ENCODE assay signal across 1 cellular context in the genomic region with DNA sequence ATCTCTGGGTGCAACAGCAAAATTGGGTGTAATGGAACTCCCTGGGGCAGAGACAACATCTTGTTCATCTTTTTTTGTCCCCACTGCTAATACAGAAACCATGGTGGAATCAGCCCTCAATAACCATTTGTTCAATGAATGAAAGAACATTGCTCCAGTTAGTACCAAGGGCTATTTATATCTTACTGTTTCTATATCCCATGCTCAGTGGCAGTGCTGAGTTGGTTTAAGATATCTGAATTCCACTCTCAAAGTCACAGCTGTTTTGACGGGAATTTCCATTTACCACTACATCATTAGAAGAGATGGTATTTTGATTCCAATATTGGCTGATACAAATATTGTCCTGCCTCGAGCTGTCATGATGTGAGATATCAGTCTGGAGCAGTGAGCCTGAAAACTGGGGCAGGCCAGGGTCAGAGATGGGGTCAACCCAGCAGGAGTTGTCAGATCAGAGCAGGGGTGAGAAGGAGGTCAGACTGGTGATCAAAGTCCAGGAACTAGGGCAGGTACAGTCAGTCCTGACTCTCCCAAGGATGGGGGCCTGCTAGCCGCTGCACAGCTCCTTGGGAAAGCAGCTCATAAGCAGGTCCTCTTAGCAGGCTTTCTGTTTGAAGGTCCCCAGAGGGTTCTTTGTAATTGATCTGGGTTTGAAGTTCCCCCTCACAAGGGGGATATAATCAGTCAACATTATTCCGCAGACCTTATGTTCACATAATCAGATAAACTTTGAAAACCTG.
TF ChIP-seq lines count a peak whose summit lies in the region.

No MANE protein-coding gene starts in this region.

TF ChIP-seq in WTC11, 78 proteins besides CTCF, POLR2A, EP300 and RAD21 (continued from another document):
- TF ChIP-seq, protein P1, sequence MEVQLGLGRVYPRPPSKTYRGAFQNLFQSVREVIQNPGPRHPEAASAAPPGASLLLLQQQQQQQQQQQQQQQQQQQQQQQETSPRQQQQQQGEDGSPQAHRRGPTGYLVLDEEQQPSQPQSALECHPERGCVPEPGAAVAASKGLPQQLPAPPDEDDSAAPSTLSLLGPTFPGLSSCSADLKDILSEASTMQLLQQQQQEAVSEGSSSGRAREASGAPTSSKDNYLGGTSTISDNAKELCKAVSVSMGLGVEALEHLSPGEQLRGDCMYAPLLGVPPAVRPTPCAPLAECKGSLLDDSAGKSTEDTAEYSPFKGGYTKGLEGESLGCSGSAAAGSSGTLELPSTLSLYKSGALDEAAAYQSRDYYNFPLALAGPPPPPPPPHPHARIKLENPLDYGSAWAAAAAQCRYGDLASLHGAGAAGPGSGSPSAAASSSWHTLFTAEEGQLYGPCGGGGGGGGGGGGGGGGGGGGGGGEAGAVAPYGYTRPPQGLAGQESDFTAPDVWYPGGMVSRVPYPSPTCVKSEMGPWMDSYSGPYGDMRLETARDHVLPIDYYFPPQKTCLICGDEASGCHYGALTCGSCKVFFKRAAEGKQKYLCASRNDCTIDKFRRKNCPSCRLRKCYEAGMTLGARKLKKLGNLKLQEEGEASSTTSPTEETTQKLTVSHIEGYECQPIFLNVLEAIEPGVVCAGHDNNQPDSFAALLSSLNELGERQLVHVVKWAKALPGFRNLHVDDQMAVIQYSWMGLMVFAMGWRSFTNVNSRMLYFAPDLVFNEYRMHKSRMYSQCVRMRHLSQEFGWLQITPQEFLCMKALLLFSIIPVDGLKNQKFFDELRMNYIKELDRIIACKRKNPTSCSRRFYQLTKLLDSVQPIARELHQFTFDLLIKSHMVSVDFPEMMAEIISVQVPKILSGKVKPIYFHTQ (CRISPR knock-in tag; IDR thresholded peaks at IDR 0.05): no peak
- TF ChIP-seq ESRRA (CRISPR knock-in tag; IDR thresholded peaks at IDR 0.05; ENCODE audit: borderline replicate concordance) (no peak), ZNF232 (CRISPR knock-in tag; IDR thresholded peaks at IDR 0.05) (no peak), GRHL2 (CRISPR knock-in tag; IDR thresholded peaks at IDR 0.05; ENCODE audit: insufficient replicate concordance, severe bottlenecking) (no peak), ZNF423 (CRISPR knock-in tag; IDR thresholded peaks at IDR 0.05) (no peak), ETV6 (CRISPR knock-in tag; IDR thresholded peaks at IDR 0.05) (no peak), TCF7 (CRISPR knock-in tag; IDR thresholded peaks at IDR 0.05; ENCODE audit: low read depth) (no peak), MXD4 (CRISPR knock-in tag; IDR thresholded peaks at IDR 0.05; ENCODE audit: borderline replicate concordance) (no peak)
- TF ChIP-seq, protein P2, sequence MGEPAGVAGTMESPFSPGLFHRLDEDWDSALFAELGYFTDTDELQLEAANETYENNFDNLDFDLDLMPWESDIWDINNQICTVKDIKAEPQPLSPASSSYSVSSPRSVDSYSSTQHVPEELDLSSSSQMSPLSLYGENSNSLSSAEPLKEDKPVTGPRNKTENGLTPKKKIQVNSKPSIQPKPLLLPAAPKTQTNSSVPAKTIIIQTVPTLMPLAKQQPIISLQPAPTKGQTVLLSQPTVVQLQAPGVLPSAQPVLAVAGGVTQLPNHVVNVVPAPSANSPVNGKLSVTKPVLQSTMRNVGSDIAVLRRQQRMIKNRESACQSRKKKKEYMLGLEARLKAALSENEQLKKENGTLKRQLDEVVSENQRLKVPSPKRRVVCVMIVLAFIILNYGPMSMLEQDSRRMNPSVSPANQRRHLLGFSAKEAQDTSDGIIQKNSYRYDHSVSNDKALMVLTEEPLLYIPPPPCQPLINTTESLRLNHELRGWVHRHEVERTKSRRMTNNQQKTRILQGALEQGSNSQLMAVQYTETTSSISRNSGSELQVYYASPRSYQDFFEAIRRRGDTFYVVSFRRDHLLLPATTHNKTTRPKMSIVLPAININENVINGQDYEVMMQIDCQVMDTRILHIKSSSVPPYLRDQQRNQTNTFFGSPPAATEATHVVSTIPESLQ (CRISPR knock-in tag; IDR thresholded peaks at IDR 0.05): no peak
- TF ChIP-seq, protein P3, sequence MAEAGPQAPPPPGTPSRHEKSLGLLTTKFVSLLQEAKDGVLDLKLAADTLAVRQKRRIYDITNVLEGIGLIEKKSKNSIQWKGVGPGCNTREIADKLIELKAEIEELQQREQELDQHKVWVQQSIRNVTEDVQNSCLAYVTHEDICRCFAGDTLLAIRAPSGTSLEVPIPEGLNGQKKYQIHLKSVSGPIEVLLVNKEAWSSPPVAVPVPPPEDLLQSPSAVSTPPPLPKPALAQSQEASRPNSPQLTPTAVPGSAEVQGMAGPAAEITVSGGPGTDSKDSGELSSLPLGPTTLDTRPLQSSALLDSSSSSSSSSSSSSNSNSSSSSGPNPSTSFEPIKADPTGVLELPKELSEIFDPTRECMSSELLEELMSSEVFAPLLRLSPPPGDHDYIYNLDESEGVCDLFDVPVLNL (CRISPR knock-in tag; IDR thresholded peaks at IDR 0.05; ENCODE audit: borderline replicate concordance, low read depth): no peak
- TF ChIP-seq, protein P4, sequence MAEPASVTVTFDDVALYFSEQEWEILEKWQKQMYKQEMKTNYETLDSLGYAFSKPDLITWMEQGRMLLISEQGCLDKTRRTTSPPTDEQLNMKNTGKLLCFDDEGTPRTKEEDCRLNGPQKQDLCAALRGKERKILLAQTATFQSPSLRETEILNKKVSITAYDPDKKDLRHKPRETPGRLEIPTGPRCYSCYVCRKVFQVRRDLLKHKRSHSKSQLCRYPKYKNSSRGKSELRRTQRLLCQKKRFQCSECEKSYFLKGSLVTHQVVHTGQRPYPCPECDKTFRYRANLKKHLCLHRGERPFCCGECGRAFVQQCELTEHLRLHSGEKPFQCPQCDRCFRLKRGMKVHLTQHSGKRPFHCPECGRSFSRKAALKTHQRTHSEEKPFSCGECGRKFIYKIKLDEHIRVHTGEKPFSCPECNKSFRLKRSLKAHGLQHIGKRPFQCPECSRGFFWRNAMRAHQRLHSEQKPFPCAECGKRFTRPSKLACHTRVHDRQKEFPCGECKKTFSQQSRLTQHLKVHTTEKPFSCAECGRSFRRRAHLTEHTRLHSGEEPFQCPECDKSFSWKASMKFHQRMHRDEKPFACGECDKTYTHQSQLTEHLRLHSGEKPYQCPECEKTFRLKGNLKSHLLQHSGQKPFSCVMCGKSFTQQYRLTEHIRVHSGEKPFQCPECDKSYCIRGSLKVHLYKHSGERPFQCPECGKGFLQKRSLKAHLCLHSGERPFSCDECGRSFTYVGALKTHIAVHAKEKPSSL (CRISPR knock-in tag; conservative IDR thresholded peaks at IDR 0.05): no peak
- TF ChIP-seq, protein P5, sequence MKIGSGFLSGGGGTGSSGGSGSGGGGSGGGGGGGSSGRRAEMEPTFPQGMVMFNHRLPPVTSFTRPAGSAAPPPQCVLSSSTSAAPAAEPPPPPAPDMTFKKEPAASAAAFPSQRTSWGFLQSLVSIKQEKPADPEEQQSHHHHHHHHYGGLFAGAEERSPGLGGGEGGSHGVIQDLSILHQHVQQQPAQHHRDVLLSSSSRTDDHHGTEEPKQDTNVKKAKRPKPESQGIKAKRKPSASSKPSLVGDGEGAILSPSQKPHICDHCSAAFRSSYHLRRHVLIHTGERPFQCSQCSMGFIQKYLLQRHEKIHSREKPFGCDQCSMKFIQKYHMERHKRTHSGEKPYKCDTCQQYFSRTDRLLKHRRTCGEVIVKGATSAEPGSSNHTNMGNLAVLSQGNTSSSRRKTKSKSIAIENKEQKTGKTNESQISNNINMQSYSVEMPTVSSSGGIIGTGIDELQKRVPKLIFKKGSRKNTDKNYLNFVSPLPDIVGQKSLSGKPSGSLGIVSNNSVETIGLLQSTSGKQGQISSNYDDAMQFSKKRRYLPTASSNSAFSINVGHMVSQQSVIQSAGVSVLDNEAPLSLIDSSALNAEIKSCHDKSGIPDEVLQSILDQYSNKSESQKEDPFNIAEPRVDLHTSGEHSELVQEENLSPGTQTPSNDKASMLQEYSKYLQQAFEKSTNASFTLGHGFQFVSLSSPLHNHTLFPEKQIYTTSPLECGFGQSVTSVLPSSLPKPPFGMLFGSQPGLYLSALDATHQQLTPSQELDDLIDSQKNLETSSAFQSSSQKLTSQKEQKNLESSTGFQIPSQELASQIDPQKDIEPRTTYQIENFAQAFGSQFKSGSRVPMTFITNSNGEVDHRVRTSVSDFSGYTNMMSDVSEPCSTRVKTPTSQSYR (CRISPR knock-in tag; IDR thresholded peaks at IDR 0.05): no peak
